In genomic region chr9:82726404-82727276, GRCh38 we compare ENCODE assay signal across 1 cellular context.
TF ChIP-seq lines count a peak whose summit lies in the region.

No MANE protein-coding gene starts in this region.

TF ChIP-seq in GM12878, 131 proteins besides CTCF, POLR2A, EP300 and RAD21 (continued from another document):
- TF ChIP-seq IRF5 (IDR thresholded peaks at IDR 0.05; ENCODE audit: borderline replicate concordance) = no peak
- TF ChIP-seq ATF7 (IDR thresholded peaks at IDR 0.05; ENCODE audit: low read depth) = 0 out of 2 replicates have a peak, but pooled peaks have one; percentile 25
- peak; percentile 28; the same call in 1 of the 3 replicates for TF ChIP-seq POU2F2 (IDR thresholded peaks at IDR 0.05; ENCODE audit: borderline replicate concordance, low read depth, low read length)
- TF ChIP-seq POLR2AphosphoS5 (IDR thresholded peaks at IDR 0.05; ENCODE audit: low read length) = 0 out of 2 replicates have a peak, but pooled peaks have one; percentile 34
- TF ChIP-seq, protein P1, sequence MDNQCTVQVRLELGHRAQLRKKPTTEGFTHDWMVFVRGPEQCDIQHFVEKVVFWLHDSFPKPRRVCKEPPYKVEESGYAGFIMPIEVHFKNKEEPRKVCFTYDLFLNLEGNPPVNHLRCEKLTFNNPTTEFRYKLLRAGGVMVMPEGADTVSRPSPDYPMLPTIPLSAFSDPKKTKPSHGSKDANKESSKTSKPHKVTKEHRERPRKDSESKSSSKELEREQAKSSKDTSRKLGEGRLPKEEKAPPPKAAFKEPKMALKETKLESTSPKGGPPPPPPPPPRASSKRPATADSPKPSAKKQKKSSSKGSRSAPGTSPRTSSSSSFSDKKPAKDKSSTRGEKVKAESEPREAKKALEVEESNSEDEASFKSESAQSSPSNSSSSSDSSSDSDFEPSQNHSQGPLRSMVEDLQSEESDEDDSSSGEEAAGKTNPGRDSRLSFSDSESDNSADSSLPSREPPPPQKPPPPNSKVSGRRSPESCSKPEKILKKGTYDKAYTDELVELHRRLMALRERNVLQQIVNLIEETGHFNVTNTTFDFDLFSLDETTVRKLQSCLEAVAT (IDR thresholded peaks at IDR 0.05) = peak; percentile 60
- TF ChIP-seq, protein P2, sequence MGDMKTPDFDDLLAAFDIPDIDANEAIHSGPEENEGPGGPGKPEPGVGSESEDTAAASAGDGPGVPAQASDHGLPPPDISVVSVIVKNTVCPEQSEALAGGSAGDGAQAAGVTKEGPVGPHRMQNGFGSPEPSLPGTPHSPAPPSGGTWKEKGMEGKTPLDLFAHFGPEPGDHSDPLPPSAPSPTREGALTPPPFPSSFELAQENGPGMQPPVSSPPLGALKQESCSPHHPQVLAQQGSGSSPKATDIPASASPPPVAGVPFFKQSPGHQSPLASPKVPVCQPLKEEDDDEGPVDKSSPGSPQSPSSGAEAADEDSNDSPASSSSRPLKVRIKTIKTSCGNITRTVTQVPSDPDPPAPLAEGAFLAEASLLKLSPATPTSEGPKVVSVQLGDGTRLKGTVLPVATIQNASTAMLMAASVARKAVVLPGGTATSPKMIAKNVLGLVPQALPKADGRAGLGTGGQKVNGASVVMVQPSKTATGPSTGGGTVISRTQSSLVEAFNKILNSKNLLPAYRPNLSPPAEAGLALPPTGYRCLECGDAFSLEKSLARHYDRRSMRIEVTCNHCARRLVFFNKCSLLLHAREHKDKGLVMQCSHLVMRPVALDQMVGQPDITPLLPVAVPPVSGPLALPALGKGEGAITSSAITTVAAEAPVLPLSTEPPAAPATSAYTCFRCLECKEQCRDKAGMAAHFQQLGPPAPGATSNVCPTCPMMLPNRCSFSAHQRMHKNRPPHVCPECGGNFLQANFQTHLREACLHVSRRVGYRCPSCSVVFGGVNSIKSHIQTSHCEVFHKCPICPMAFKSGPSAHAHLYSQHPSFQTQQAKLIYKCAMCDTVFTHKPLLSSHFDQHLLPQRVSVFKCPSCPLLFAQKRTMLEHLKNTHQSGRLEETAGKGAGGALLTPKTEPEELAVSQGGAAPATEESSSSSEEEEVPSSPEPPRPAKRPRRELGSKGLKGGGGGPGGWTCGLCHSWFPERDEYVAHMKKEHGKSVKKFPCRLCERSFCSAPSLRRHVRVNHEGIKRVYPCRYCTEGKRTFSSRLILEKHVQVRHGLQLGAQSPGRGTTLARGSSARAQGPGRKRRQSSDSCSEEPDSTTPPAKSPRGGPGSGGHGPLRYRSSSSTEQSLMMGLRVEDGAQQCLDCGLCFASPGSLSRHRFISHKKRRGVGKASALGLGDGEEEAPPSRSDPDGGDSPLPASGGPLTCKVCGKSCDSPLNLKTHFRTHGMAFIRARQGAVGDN (IDR thresholded peaks at IDR 0.05) = peak; percentile 99
- peak; percentile 75 for TF ChIP-seq NR2F1 (conservative IDR thresholded peaks at IDR 0.05)
- TF ChIP-seq PAX5 (IDR thresholded peaks at IDR 0.05; ENCODE audit: borderline replicate concordance, low read depth, low read length) = peak; percentile 63
- peak; percentile 99 for TF ChIP-seq ZNF592 (IDR thresholded peaks at IDR 0.05)
- TF ChIP-seq RELB (IDR thresholded peaks at IDR 0.05; ENCODE audit: low read depth) = no peak
- TF ChIP-seq MEF2B (IDR thresholded peaks at IDR 0.05; ENCODE audit: partially characterized antibody, poor library complexity, severe bottlenecking) = peak; percentile 89
- 0 out of 2 replicates have a peak, but pooled peaks have one; percentile 33 for TF ChIP-seq CHD2 (IDR thresholded peaks at IDR 0.05; ENCODE audit: borderline replicate concordance, low read depth, low read length)
- peak; percentile 72 for TF ChIP-seq IKZF1 (conservative IDR thresholded peaks at IDR 0.05)
- TF ChIP-seq TAF1 (IDR thresholded peaks at IDR 0.05; ENCODE audit: borderline replicate concordance, low read depth, low read length) = no peak
- no peak for TF ChIP-seq EED (IDR thresholded peaks at IDR 0.05; ENCODE audit: low read depth)
- TF ChIP-seq EZH2 (IDR thresholded peaks at IDR 0.05; ENCODE audit: borderline replicate concordance, control insufficient read depth, low read depth, low read length) = no peak
- peak; percentile 25 to 52; a peak in 2 of 4 replicates for TF ChIP-seq IKZF2 (IDR thresholded peaks at IDR 0.05)
- TF ChIP-seq YY1 (IDR thresholded peaks at IDR 0.05; ENCODE audit: low read depth, low read length) = peak; percentile 33; the same call in 1 of the 2 replicates
- TF ChIP-seq PKNOX1 (IDR thresholded peaks at IDR 0.05) = 0 out of 2 replicates have a peak, but pooled peaks have one; percentile 13
- TF ChIP-seq, protein P3, sequence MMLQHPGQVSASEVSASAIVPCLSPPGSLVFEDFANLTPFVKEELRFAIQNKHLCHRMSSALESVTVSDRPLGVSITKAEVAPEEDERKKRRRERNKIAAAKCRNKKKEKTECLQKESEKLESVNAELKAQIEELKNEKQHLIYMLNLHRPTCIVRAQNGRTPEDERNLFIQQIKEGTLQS (IDR thresholded peaks at IDR 0.05; ENCODE audit: borderline replicate concordance, extremely low read depth, low read depth, low read length) = no peak
- peak; percentile 60 for TF ChIP-seq RUNX3 (IDR thresholded peaks at IDR 0.05; ENCODE audit: low read length)
- TF ChIP-seq ZBTB4 (CRISPR knock-in tag; IDR thresholded peaks at IDR 0.05) = peak; percentile 82
- peak; percentile 95 for TF ChIP-seq BCL11A (IDR thresholded peaks at IDR 0.05; ENCODE audit: low read depth, low read length)
- 0 out of 2 replicates have a peak, but pooled peaks have one; percentile 13 for TF ChIP-seq MEF2A (IDR thresholded peaks at IDR 0.05; ENCODE audit: insufficient read depth, low read depth, low read length)
